Comparison of ENCODE assay signal across 6 cellular contexts in the genomic region with DNA sequence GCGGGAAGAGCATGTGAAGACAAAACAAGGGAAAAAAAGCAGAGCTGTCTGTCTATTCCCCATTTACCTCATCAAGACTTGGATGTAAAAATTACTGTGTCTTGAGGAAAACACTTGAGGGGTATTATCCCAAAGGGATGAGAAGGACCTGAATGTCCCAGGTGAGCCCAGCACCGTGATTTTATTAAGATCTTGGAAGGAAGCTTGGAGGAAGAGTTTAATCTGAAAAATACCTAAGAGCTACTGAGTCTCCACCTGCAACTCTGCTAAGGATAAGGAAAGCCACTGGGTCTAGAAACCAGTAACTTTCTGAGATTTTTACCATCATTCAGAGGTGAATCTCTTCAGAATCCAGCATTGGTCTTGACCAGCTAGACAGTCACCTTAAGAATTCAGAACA. TPM values are rescaled to one million over a fixed set of nuclear protein-coding genes. Genes with fewer than 3 reads are reported as not detected.
"Had no signal": no experiment of that assay in that cellular context is flagged by ENCODE, and none has a peak within 500 bp of the region (broad histone marks: within the 10 kb centered on the region; RNA-seq: fewer than 3 reads in every experiment).

Gene OR1S1, plus strand, starts transcription at position 301 of the 400 bp plus-strand sequence.

RNA-seq across cellular contexts. Expression of gene OR1S1, which starts in this region (rescaled TPM):
- polyA plus RNA-seq: hepatocyte; immature natural killer cell; liver; lung; mammary epithelial cell; naive thymus-derived CD4-positive, alpha-beta T cell had no signal
